ENCODE assay signal across 19 cellular contexts in genomic region chr2:105631011-105631410, GRCh38.
"Had no signal": no experiment of that assay in that cellular context is flagged by ENCODE, and none has a peak within 500 bp of the region (broad histone marks: within the 10 kb centered on the region; RNA-seq: fewer than 3 reads in every experiment).

No MANE protein-coding gene starts in this region.

- H3K27ac ChIP-seq: epithelial cell of prostate, esophagus muscularis mucosa, gastrocnemius medialis, heart right ventricle, left lung, lower lobe of right lung, neutrophil, stomach had no signal

- H3K9me3 Mint-ChIP-seq: effector memory CD8-positive, alpha-beta T cell; memory B cell had no signal

- H3K27ac Mint-ChIP-seq: effector memory CD8-positive, alpha-beta T cell; memory B cell; naive B cell; nephron had no signal

- H3K36me3 ChIP-seq: esophagus muscularis mucosa, gastrocnemius medialis, heart right ventricle, left lung, lower lobe of right lung, neutrophil, stomach had no signal

- ATAC-seq: effector memory CD8-positive, alpha-beta T cell; gastrocnemius medialis; heart right ventricle; left lung; lower lobe of right lung had no signal

- H3K4me1 ChIP-seq: esophagus muscularis mucosa, gastrocnemius medialis, heart right ventricle, left lung, lower lobe of right lung had no signal

- H3K4me1 Mint-ChIP-seq: memory B cell had no signal

- H3K4me3 ChIP-seq: esophagus muscularis mucosa, gastrocnemius medialis, heart right ventricle, left lung, lower lobe of right lung, stomach had no signal

- H3K27me3 ChIP-seq: gastrocnemius medialis, stomach had no signal

- H3K9me3 ChIP-seq: esophagus muscularis mucosa, gastrocnemius medialis, heart right ventricle, left lung, lower lobe of right lung, neutrophil, stomach had no signal

- DNase-seq: effector memory CD8-positive, alpha-beta T cell; gastrocnemius medialis; heart right ventricle; hypothalamus; islet precursor cell; left lung; lower lobe of right lung; midbrain; naive B cell; small intestine; stimulated activated CD4-positive, alpha-beta T cell treated with anti-CD3 and anti-CD28 coated beads, Interleukin-12 subunit alpha, Interleukin-12 subunit beta, amount 100 ng/mL, for 4 hours; stimulated activated naive CD4-positive, alpha-beta T cell; stomach; trophoblast cell had no signal

- H3K36me3 Mint-ChIP-seq: memory B cell had no signal

- H3K4me3 Mint-ChIP-seq: effector memory CD8-positive, alpha-beta T cell; memory B cell; naive B cell; nephron had no signal
